Comparison of ENCODE assay signal across 9 cellular contexts in genomic region chr19:49997709-49998108, GRCh38. TPM values are rescaled to one million over a fixed set of nuclear protein-coding genes. Genes with fewer than 3 reads are reported as not detected.
A peak's percentile ranks its signal among the peaks of the same experiment; 100 is the strongest.
DNase-seq lines count a peak whose midpoint lies in the region; ATAC-seq, FAIRE-seq and TF ChIP-seq lines count a peak whose summit lies in the region.
"Had no signal": no experiment of that assay in that cellular context is flagged by ENCODE, and none has a peak within 500 bp of the region (broad histone marks: within the 10 kb centered on the region; RNA-seq: fewer than 3 reads in every experiment).

No MANE protein-coding gene starts in this region.

- no peak overlapping the region for H2BK12ac ChIP-seq in H1 (ENCODE audit: low read depth, low read length)

- no peak for ATAC-seq in HG02840 (IDR thresholded peaks at IDR 0.05; ENCODE audit: low FRiP score, unreplicated experiment)

- no peak overlapping the region for H3K9ac ChIP-seq in H1 (replicated peaks in 1 of 4; ENCODE audit: extremely low read depth in 1 of 4, low read depth in 3 of 4, low read length in 3 of 4)

- H3K27ac ChIP-seq in H1 (ENCODE audit: low read depth, low read length) = no peak overlapping the region

- no peak overlapping the region for H3K56ac ChIP-seq in H1 (replicated peaks; ENCODE audit: insufficient read length, low read depth, low read length)

- H4K91ac ChIP-seq in H1 (replicated peaks; ENCODE audit: insufficient read length, low read length) = no peak overlapping the region

- TF ChIP-seq RAD21 in H1 (IDR thresholded peaks at IDR 0.05 in 1 of 2, conservative IDR thresholded peaks at IDR 0.05 in 1 of 2; ENCODE audit: low read depth in 2 of 2, low read length in 2 of 2) = no peak

- WGBS in H1 (ENCODE audit: extremely low coverage in 1 of 2, insufficient coverage in 1 of 2, insufficient read length in 1 of 2, insufficient replicate concordance in 2 of 2, low coverage in 1 of 2, low lambda C conversion rate in 2 of 2, missing lambda C conversion rate in 1 of 2), 2 experiments = 87% methylated on average over 5 of the region's 5 CpGs; no CpG with 5 or more reads in 1 of the 2 experiments

- TF ChIP-seq POLR2A in H1 (IDR thresholded peaks at IDR 0.05; ENCODE audit: control extremely low read depth in 1 of 2, low read depth in 2 of 2, low read length in 2 of 2) = no peak

- no peak overlapping the region for H4K5ac ChIP-seq in H1 (ENCODE audit: insufficient read length, low read depth, low read length)

- no peak overlapping the region for H2BK20ac ChIP-seq in H1 (ENCODE audit: low read length)

- no peak overlapping the region for H2BK120ac ChIP-seq in H1 (replicated peaks; ENCODE audit: low read depth, low read length)

- H2BK15ac ChIP-seq in H1 (ENCODE audit: low read length) = no peak overlapping the region

- POLR2A ChIA-PET in H1 (lab: Charles Lee; ENCODE audit: partially characterized antibody) = interaction anchor here (0.7 to 1.6 kb wide), 3 partner anchors 11 to 68 kb away, joined by 3 to 4 read pairs (median 3); no protein-coding TSS in a partner anchor

- peaks cover 0 to 5% of the 10 kb centered on the region in 2 experiments for H4K20me1 ChIP-seq in H1 (replicated peaks in 1 of 2; ENCODE audit: control insufficient read depth in 1 of 2, insufficient read depth in 2 of 2, low read length in 2 of 2)

- H3K14ac ChIP-seq in H1 (ENCODE audit: insufficient read length) = no peak overlapping the region

- no peaks in the 10 kb centered on the region for H3K9me3 ChIP-seq in H1 (ENCODE audit: insufficient read depth in 2 of 2, low read depth in 1 of 2, low read length in 1 of 2)

- H2BK5ac ChIP-seq in H1 (ENCODE audit: low read depth, low read length) = no peak overlapping the region

- CTCF ChIA-PET in H1 (lab: Charles Lee; ENCODE audit: partially characterized antibody) = interaction anchor here (0.7 to 3.2 kb wide), 3 partner anchors 11 to 62 kb away, joined by 3 to 13 read pairs (median 4); no protein-coding TSS in a partner anchor

- FAIRE-seq in H1 (lab: Jason Lieb, UNC) (peak; percentile 99), urothelium cell line (lab: Jason Lieb, UNC) (peak; percentile 53)

- H3K79me1 ChIP-seq in H1 (ENCODE audit: low read depth, low read length) = no peaks in the 10 kb centered on the region

- DNase-seq in AML-193 (lab: John Stamatoyannopoulos, UW) = peak; percentile 17 to 29
- DNase-seq in GM03348 (ENCODE audit: low spot score) = peak; percentile 39
- DNase-seq in NCI-H82 (lab: John Stamatoyannopoulos, UW) = peak; percentile 76
- peak in 1 of 2 experiments; percentile 51 for DNase-seq in H1 (ENCODE audit: low read depth in 1 of 2, low spot score in 2 of 2)
- peak; percentile 69 for DNase-seq in urothelium cell line (ENCODE audit: low spot score)
- no peak for DNase-seq in NK-92 treated with Interleukin-12 subunit alpha and Interleukin-12 subunit beta, amount 100 ng/mL, for 24 hours (lab: John Stamatoyannopoulos, UW)
- no peak for DNase-seq in NCI-H2081 treated with DMSO at 0.1 percent for 48 hours (lab: John Stamatoyannopoulos, UW)

- no peak overlapping the region for H4K8ac ChIP-seq in H1 (ENCODE audit: extremely low read depth, insufficient read depth, low read length)

- no peaks in the 10 kb centered on the region for H3K79me2 ChIP-seq in H1 (ENCODE audit: control insufficient read depth in 1 of 2, insufficient read depth in 2 of 2, low read length in 2 of 2)

- H3K18ac ChIP-seq in H1 (ENCODE audit: extremely low read depth, low read length) = no peak overlapping the region

- H2AK5ac ChIP-seq in H1 (ENCODE audit: low read depth, low read length) = no peak overlapping the region

- no peak overlapping the region for H2AFZ ChIP-seq in H1 (ENCODE audit: low read length)

- H3K4me3 ChIP-seq in H1 (ENCODE audit: extremely low read depth in 1 of 4, insufficient read depth in 2 of 4, low read depth in 3 of 4, low read length in 4 of 4) = no peak overlapping the region

- H3K36me3 ChIP-seq in H1 (ENCODE audit: control insufficient read depth in 2 of 4, insufficient read depth in 4 of 4, low read length in 3 of 4) = peaks cover 0 to 7% (median under 1%) of the 10 kb centered on the region in 4 experiments; a peak in 4 of 8 replicates

- no peaks in the 10 kb centered on the region for H3K27me3 ChIP-seq in H1 (replicated peaks in 1 of 4; ENCODE audit: control insufficient read depth in 3 of 4, extremely low read depth in 1 of 4, insufficient read depth in 3 of 4, low read length in 3 of 4)

- H3K4ac ChIP-seq in H1 (replicated peaks; ENCODE audit: insufficient read length, low read depth, low read length) = no peak overlapping the region

- H3K23ac ChIP-seq in H1 (ENCODE audit: insufficient read length) = no peak overlapping the region

- TF ChIP-seq CTCF in H1 (IDR thresholded peaks at IDR 0.05; ENCODE audit: control extremely low read depth in 1 of 3, insufficient read depth in 1 of 3, low read depth in 1 of 3, low read length in 3 of 3) = no peak

- no peaks in the 10 kb centered on the region for H3K4me1 ChIP-seq in H1 (replicated peaks in 1 of 4; ENCODE audit: control insufficient read depth in 3 of 4, insufficient read depth in 4 of 4, low read length in 3 of 4)

- H3K23me2 ChIP-seq in H1 (ENCODE audit: low read depth, low read length) = no peaks in the 10 kb centered on the region

- no peak overlapping the region for H3K4me2 ChIP-seq in H1 (ENCODE audit: insufficient read depth in 1 of 2, low read depth in 2 of 2, low read length in 2 of 2)

- no peak for TF ChIP-seq EP300 in H1 (IDR thresholded peaks at IDR 0.05; ENCODE audit: borderline replicate concordance in 1 of 2, low read depth in 2 of 2, low read length in 2 of 2)

TF ChIP-seq in H1, 55 proteins besides CTCF, POLR2A, EP300 and RAD21 (continues in another document):
- TF ChIP-seq TAF7 (optimal IDR thresholded peaks at IDR 0.05; ENCODE audit: borderline replicate concordance, low read depth, low read length) (no peak), SP1 (IDR thresholded peaks at IDR 0.05; ENCODE audit: low read depth, low read length) (peak; percentile 65; the same call in 1 of the 2 replicates), PHF8 (conservative IDR thresholded peaks at IDR 0.05; ENCODE audit: low read depth, low read length) (no peak), JUND (IDR thresholded peaks at IDR 0.05; ENCODE audit: low read length) (no peak), CREB1 (IDR thresholded peaks at IDR 0.05) (no peak), BACH1 (IDR thresholded peaks at IDR 0.05; ENCODE audit: low read length) (no peak), SIX5 (IDR thresholded peaks at IDR 0.05; ENCODE audit: low read depth, low read length) (peak; percentile 86), HDAC2 (IDR thresholded peaks at IDR 0.05; ENCODE audit: borderline replicate concordance in 1 of 2, low read depth in 2 of 2, low read length in 2 of 2) (no peak), CHD2 (IDR thresholded peaks at IDR 0.05; ENCODE audit: low read length) (no peak), TAF1 (IDR thresholded peaks at IDR 0.05; ENCODE audit: low read depth, low read length) (no peak), SIRT6 (IDR thresholded peaks at IDR 0.05; ENCODE audit: low read length) (no peak), POLR2AphosphoS5 (IDR thresholded peaks at IDR 0.05; ENCODE audit: low read depth, low read length) (no peak), ATF3 (IDR thresholded peaks at IDR 0.05; ENCODE audit: insufficient read depth, low read depth, low read length) (peak; percentile 75), CTBP2 (IDR thresholded peaks at IDR 0.05; ENCODE audit: borderline replicate concordance, insufficient read depth, insufficient read length, low read length) (no peak), EGR1 (IDR thresholded peaks at IDR 0.05; ENCODE audit: borderline replicate concordance, low read depth, low read length) (no peak), SP2 (IDR thresholded peaks at IDR 0.05; ENCODE audit: low read length) (no peak), NRF1 (IDR thresholded peaks at IDR 0.05; ENCODE audit: low read depth, low read length) (no peak), CBX5 (IDR thresholded peaks at IDR 0.05; ENCODE audit: low read depth, low read length) (no peak)

RNA-seq across cellular contexts. Expression of gene VRK3, which starts 27.5 kb away (rescaled TPM):
- total RNA-seq in H1 (2021; fragmentation: NEBNext Ultra II Directional; extraction: Animal tissue kit (Norgen Biotek cat#: 25700)) = 34.5 and 36.1 TPM in 2 replicates
- polyA plus RNA-seq in H1 (2011; rRNA removed) = 18.4 and 21.3 TPM in 2 replicates
- 24.1 TPM for polyA plus RNA-seq in H1 (2011; cell fraction: cytosol; rRNA removed)
- 24.9 TPM for polyA plus RNA-seq in H1 (2011; cell fraction: nucleus; rRNA removed)
- polyA plus RNA-seq in H1 (2012, experiment 1 of 2) = 28.5 to 33.8 TPM (median 30.1 TPM) in 4 replicates
- polyA plus RNA-seq in H1 (2012, experiment 2 of 2) = 27.2 TPM
- 21.5 TPM for polyA plus RNA-seq in H1 (2013, experiment 1 of 2)
- polyA plus RNA-seq in H1 (2013, experiment 2 of 2) = 20.4 TPM
- polyA minus RNA-seq in H1 (2011; rRNA and poly(A)+ RNA removed) = 15.9 and 19.5 TPM in 2 replicates
- polyA minus RNA-seq in H1 (2011; cell fraction: cytosol; rRNA and poly(A)+ RNA removed) = 10.3 TPM
- 24.9 TPM for polyA minus RNA-seq in H1 (2011; cell fraction: nucleus; rRNA and poly(A)+ RNA removed)

RNA-seq across cellular contexts. Expression of gene ZNF473, which starts 28.1 kb away (rescaled TPM):
- total RNA-seq in H1 (2021; fragmentation: NEBNext Ultra II Directional; extraction: Animal tissue kit (Norgen Biotek cat#: 25700)) = 11.0 and 11.7 TPM in 2 replicates
- 5.2 and 5.8 TPM in 2 replicates for polyA plus RNA-seq in H1 (2011; rRNA removed)
- polyA plus RNA-seq in H1 (2011; cell fraction: cytosol; rRNA removed) = 7.0 TPM
- polyA plus RNA-seq in H1 (2011; cell fraction: nucleus; rRNA removed) = 15.3 TPM
- 5.4 to 8.6 TPM (median 6.7 TPM) in 4 replicates for polyA plus RNA-seq in H1 (2012, experiment 1 of 2)
- 0.75 TPM for polyA plus RNA-seq in H1 (2012, experiment 2 of 2)
- 5.4 TPM for polyA plus RNA-seq in H1 (2013, experiment 1 of 2)
- 4.7 TPM for polyA plus RNA-seq in H1 (2013, experiment 2 of 2)
- polyA minus RNA-seq in H1 (2011; rRNA and poly(A)+ RNA removed) = 21.4 and 23.0 TPM in 2 replicates
- polyA minus RNA-seq in H1 (2011; cell fraction: cytosol; rRNA and poly(A)+ RNA removed) = 9.7 TPM
- 21.8 TPM for polyA minus RNA-seq in H1 (2011; cell fraction: nucleus; rRNA and poly(A)+ RNA removed)

RNA-seq across cellular contexts. Expression of gene SIGLEC11, which starts 36.7 kb away (rescaled TPM):
- not detected in 2 replicates for total RNA-seq in H1 (2021; fragmentation: NEBNext Ultra II Directional; extraction: Animal tissue kit (Norgen Biotek cat#: 25700))
- 0.14 and 0.18 TPM in 2 replicates for polyA plus RNA-seq in H1 (2011; rRNA removed)
- polyA plus RNA-seq in H1 (2011; cell fraction: cytosol; rRNA removed) = not detected
- polyA plus RNA-seq in H1 (2011; cell fraction: nucleus; rRNA removed) = 0.14 TPM
- polyA plus RNA-seq in H1 (2012, experiment 1 of 2) = 0.15 to 0.17 TPM in 2 of 4 replicates, not detected in the others
- polyA plus RNA-seq in H1 (2012, experiment 2 of 2) = not detected
- not detected for polyA plus RNA-seq in H1 (2013, experiment 1 of 2)
- 0.04 TPM for polyA plus RNA-seq in H1 (2013, experiment 2 of 2)
- not detected in 2 replicates for polyA minus RNA-seq in H1 (2011; rRNA and poly(A)+ RNA removed)
- not detected for polyA minus RNA-seq in H1 (2011; cell fraction: cytosol; rRNA and poly(A)+ RNA removed)
- not detected for polyA minus RNA-seq in H1 (2011; cell fraction: nucleus; rRNA and poly(A)+ RNA removed)
- total RNA-seq: neural crest cell had no signal

Comparison
In these comparisons a context has a peak if more than half of its experiments do, and no peak if none do; other contexts are left out.
1. DNase-seq: peak in AML-193 (2 of 2), GM03348 (single experiment), NCI-H82 (single experiment) and urothelium cell line (single experiment); none in NK-92 treated with Interleukin-12 subunit alpha and Interleukin-12 subunit beta, amount 100 ng/mL, for 24 hours (single experiment) and NCI-H2081 treated with DMSO at 0.1 percent for 48 hours (single experiment).